In genomic region chr16:10942352-10943297, GRCh38 we compare ENCODE assay signal across 7 cellular contexts. TPM values are rescaled to one million over a fixed set of nuclear protein-coding genes. Genes with fewer than 3 reads are reported as not detected.
DNase-seq lines count a peak whose midpoint lies in the region; ATAC-seq, FAIRE-seq and TF ChIP-seq lines count a peak whose summit lies in the region.

Gene DEXI (minus strand): TSS chr16:10942468. CDS start chr16:10942005, 463 bp downstream.

- no peaks in the 10 kb centered on the region for H3K9me3 ChIP-seq in astrocyte (ENCODE audit: insufficient read depth, low read depth, low read length)

- TF ChIP-seq POLR2A in GM15510 (IDR thresholded peaks at IDR 0.05; ENCODE audit: borderline replicate concordance, extremely low read depth, insufficient read length) = peak; percentile 63

- peak within 1 kb of the TSS; percentile 94 for H2AFZ ChIP-seq in astrocyte (ENCODE audit: low read depth, low read length)

- peak within 1 kb of the TSS; percentile 43 for H3K27ac ChIP-seq in astrocyte (ENCODE audit: low read depth, low read length)

- H3K27me3 ChIP-seq in astrocyte (ENCODE audit: insufficient read depth, low read length) = no peaks in the 10 kb centered on the region

- peaks cover 44% of the 10 kb centered on the region for H3K4me1 Mint-ChIP-seq in astrocyte (ENCODE audit: low read depth, unreplicated experiment)

- H3K4me1 ChIP-seq in astrocyte (ENCODE audit: insufficient read depth, low read length) = peaks cover 56% of the 10 kb centered on the region

- H3K4me3 Mint-ChIP-seq in astrocyte (ENCODE audit: unreplicated experiment) = peak within 1 kb of the TSS; percentile 95

- H3K79me2 ChIP-seq in astrocyte (ENCODE audit: insufficient read depth, low read length) = peaks cover 80% of the 10 kb centered on the region

- DNase-seq in NCI-H1694 treated with DMSO at 0.1 percent for 48 hours (lab: John Stamatoyannopoulos, UW) (peak; percentile 80), T-helper 22 cell (ENCODE audit: low read depth) (peak; percentile 90), astrocyte (ENCODE audit: low read depth) (peak; percentile 68), hepatic stellate cell (ENCODE audit: low spot score) (peak; percentile 99), retinal pigment epithelial cell (ENCODE audit: low read depth) (no peak)

- no peaks in the 10 kb centered on the region for H3K36me3 ChIP-seq in astrocyte (ENCODE audit: insufficient read depth, low read length)

- ATAC-seq in HG02884 (IDR thresholded peaks at IDR 0.05; ENCODE audit: unreplicated experiment) = peak; percentile 58

- no peaks in the 10 kb centered on the region for H3K27me3 Mint-ChIP-seq in astrocyte (ENCODE audit: low read depth, unreplicated experiment)

- H3K4me3 ChIP-seq in astrocyte (ENCODE audit: insufficient read depth, low read depth, low read length) = peak within 1 kb of the TSS; percentile 67
- H3K4me3 ChIP-seq in retinal pigment epithelial cell (ENCODE audit: low read length) = peak within 1 kb of the TSS; percentile 72

- peak within 1 kb of the TSS; percentile 41 for H3K27ac Mint-ChIP-seq in astrocyte (ENCODE audit: unreplicated experiment)

- FAIRE-seq in astrocyte (lab: Jason Lieb, UNC) = no peak

- peaks cover 64% of the 10 kb centered on the region for H4K20me1 ChIP-seq in astrocyte (ENCODE audit: insufficient read depth, low read length)

- H3K9me3 Mint-ChIP-seq in astrocyte (ENCODE audit: unreplicated experiment) = no peaks in the 10 kb centered on the region

- peak within 1 kb of the TSS; percentile 97 for H3K4me2 ChIP-seq in astrocyte (ENCODE audit: low read length)

- no peak for TF ChIP-seq CTCF in astrocyte (IDR thresholded peaks at IDR 0.05; ENCODE audit: insufficient read depth, low read depth, low read length)
- no peak for TF ChIP-seq CTCF in retinal pigment epithelial cell (conservative IDR thresholded peaks at IDR 0.05; ENCODE audit: low read depth, low read length)

- H3K36me3 Mint-ChIP-seq in astrocyte (ENCODE audit: low read depth, unreplicated experiment) = peaks cover 8% of the 10 kb centered on the region

- H3K9ac ChIP-seq in astrocyte (ENCODE audit: low read length) = peak within 1 kb of the TSS; percentile 82

RNA-seq across cellular contexts. Expression of gene DEXI, which starts in this region (rescaled TPM):
- total RNA-seq in astrocyte = 39.8 and 46.6 TPM in 2 replicates
